Comparison of ENCODE assay signal across 8 cellular contexts in the genomic region with DNA sequence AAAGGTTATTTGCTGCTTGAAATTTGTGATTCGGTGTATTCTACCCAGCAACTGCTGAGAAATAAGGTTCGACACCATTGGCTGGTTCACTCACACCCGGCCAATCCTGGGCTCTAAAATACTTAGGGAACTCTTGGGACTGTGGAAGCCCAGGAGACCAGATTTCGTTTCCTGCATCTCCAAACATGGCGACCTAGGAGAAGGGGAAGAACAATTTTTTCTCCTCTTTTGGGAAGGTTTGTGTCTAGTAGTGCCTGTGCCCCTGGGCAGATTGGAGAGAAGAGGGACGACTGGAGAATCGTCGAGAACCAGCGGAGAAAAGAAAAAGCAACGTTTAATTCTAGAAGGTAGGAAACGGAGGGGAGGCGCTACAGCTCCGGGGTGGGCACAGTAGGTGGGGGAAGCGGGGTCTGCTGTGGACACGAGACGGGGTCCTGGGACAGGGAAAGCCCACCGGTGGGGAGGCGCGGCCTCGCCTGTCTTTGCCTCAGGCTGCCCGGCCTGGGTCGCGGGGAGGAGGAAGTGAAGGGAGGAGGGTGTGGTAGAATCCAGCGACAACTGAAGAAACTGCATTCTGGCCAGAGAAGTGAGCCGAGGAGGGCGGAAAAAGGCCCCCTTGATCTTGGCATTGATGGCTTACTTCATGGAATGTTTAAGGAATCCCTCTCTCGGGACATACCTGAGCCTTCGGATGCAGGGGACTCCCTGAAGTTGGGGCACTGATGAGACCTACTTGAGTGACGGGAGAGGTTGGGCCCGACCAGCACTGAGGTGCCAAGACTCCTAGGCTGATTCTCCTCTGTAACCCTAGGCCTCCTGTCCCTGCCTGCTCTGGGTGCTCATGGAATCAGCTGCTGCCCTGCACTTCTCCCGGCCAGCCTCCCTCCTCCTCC. TPM values are rescaled to one million over a fixed set of nuclear protein-coding genes. Genes with fewer than 3 reads are reported as not detected.
A peak's percentile ranks its signal among the peaks of the same experiment; 100 is the strongest.
DNase-seq lines count a peak whose midpoint lies in the region; ATAC-seq and TF ChIP-seq lines count a peak whose summit lies in the region.

A gene (plus strand): TSS at position 160 of the 893 bp plus-strand sequence. CDS start 682 bp downstream, at position 842.

- peak; percentile 96 to 98 for ATAC-seq in naive thymus-derived CD8-positive, alpha-beta T cell
- ATAC-seq in stimulated activated naive CD8-positive, alpha-beta T cell treated with anti-CD3 and anti-CD28 coated beads, Interleukin-15, amount 100 ng/mL, for 72 hours, result peak; percentile 97

- no peaks in the 10 kb centered on the region for H3K27me3 Mint-ChIP-seq in naive thymus-derived CD8-positive, alpha-beta T cell
- no peaks in the 10 kb centered on the region for H3K27me3 Mint-ChIP-seq in stimulated activated naive CD8-positive, alpha-beta T cell treated with anti-CD3 and anti-CD28 coated beads, Interleukin-15, amount 100 ng/mL, for 72 hours

- peak within 1 kb of the TSS; percentile 96 to 100 (median 99) for H3K4me3 Mint-ChIP-seq in naive thymus-derived CD8-positive, alpha-beta T cell
- peak within 1 kb of the TSS; percentile 95 to 99 for H3K4me3 Mint-ChIP-seq in stimulated activated naive CD8-positive, alpha-beta T cell treated with anti-CD3 and anti-CD28 coated beads, Interleukin-15, amount 100 ng/mL, for 72 hours

- DNase-seq in EL (peak; percentile 92), H4 (ENCODE audit: low spot score) (peak; percentile 88), LHCN-M2 (ENCODE audit: low read depth) (peak; percentile 93), RWPE1 (ENCODE audit: low spot score) (peak; percentile 96), fibroblast of pulmonary artery (ENCODE audit: low read depth) (peak; percentile 96)
- DNase-seq in activated effector memory CD4-positive, alpha-beta T cell treated with Interleukin-2 at 50 U/mL for 16 hours, result peak; percentile 41
- DNase-seq in naive thymus-derived CD8-positive, alpha-beta T cell, result peak; percentile 43 to 82 (median 74)
- DNase-seq in stimulated activated naive CD8-positive, alpha-beta T cell treated with anti-CD3 and anti-CD28 coated beads, Interleukin-15, amount 100 ng/mL, for 72 hours, result peak; percentile 47 to 64

- CTCF ChIA-PET in RWPE1 (lab: Yijun Ruan, JAX), result interaction anchor here (0.7 kb wide), 1 partner anchor 32 kb away, joined by 3 read pairs; no protein-coding TSS in a partner anchor

- TF ChIP-seq CTCF in RWPE1 (conservative IDR thresholded peaks at IDR 0.05; ENCODE audit: low read depth) (no peak), fibroblast of pulmonary artery (IDR thresholded peaks at IDR 0.05; ENCODE audit: low read length, missing control alignments) (no peak)

- H3K4me3 ChIP-seq in fibroblast of pulmonary artery (replicated peaks; ENCODE audit: low read depth, low read length), result peak within 1 kb of the TSS; percentile 99

- H3K27ac Mint-ChIP-seq in naive thymus-derived CD8-positive, alpha-beta T cell, result peak within 1 kb of the TSS; percentile 86 to 99 (median 97)
- peak within 1 kb of the TSS; percentile 98 to 99 for H3K27ac Mint-ChIP-seq in stimulated activated naive CD8-positive, alpha-beta T cell treated with anti-CD3 and anti-CD28 coated beads, Interleukin-15, amount 100 ng/mL, for 72 hours

- H3K4me1 Mint-ChIP-seq in naive thymus-derived CD8-positive, alpha-beta T cell, result peaks cover 40 to 77% (median 70%) of the 10 kb centered on the region in 4 donors
- H3K4me1 Mint-ChIP-seq in stimulated activated naive CD8-positive, alpha-beta T cell treated with anti-CD3 and anti-CD28 coated beads, Interleukin-15, amount 100 ng/mL, for 72 hours, result peaks cover 59% of the 10 kb centered on the region

- H3K9me3 Mint-ChIP-seq in naive thymus-derived CD8-positive, alpha-beta T cell, result no peaks in the 10 kb centered on the region
- no peaks in the 10 kb centered on the region for H3K9me3 Mint-ChIP-seq in stimulated activated naive CD8-positive, alpha-beta T cell treated with anti-CD3 and anti-CD28 coated beads, Interleukin-15, amount 100 ng/mL, for 72 hours

- peak within 1 kb of the TSS; percentile 84 for H3K27ac ChIP-seq in RWPE1

- POLR2A ChIA-PET in RWPE1 (lab: Yijun Ruan, JAX; ENCODE audit: low non-redundant PET), result no interaction called here
- POLR2A ChIA-PET in naive thymus-derived CD8-positive, alpha-beta T cell (lab: Charles Lee), result interaction anchor here (0.6 to 1.0 kb wide), 2 partner anchors 16 to 76 kb away, joined by 3 to 5 read pairs; no protein-coding TSS in a partner anchor

- H3K36me3 Mint-ChIP-seq in naive thymus-derived CD8-positive, alpha-beta T cell, result peaks cover 4 to 52% (median 29%) of the 10 kb centered on the region in 3 donors

RNA-seq across cellular contexts. Expression of the gene that starts here (rescaled TPM):
- 7.4 and 10.4 TPM in 2 replicates for total RNA-seq in H4 (2014; rRNA removed; shearing (Covaris generic))
- total RNA-seq in LHCN-M2 (2014; rRNA removed), result 21.3 and 22.9 TPM in 2 replicates
- 20.0 TPM for polyA plus RNA-seq in LHCN-M2 (2012)
- 10 to 100 TPM; 59.0 to 63.6 TPM for total RNA-seq in naive thymus-derived CD8-positive, alpha-beta T cell
- 10 to 100 TPM in 2 of 3 donors, 1 to 10 TPM in 1; 9.6 to 13.7 (median 11.6) TPM for polyA plus RNA-seq in naive thymus-derived CD8-positive, alpha-beta T cell

Comparison
In these comparisons a context has a peak if more than half of its experiments do, and no peak if none do; other contexts are left out.
1. Peak in every context shown above with its lines: DNase-seq, ATAC-seq, H3K4me3 ChIP-seq and H3K27ac ChIP-seq.
2. DNase-seq: peak in every context shown above with its lines; median percentile 96 in RWPE1; 96 in fibroblast of pulmonary artery; 93 in LHCN-M2; 92 in EL; 88 in H4; 74 in naive thymus-derived CD8-positive, alpha-beta T cell; 56 in stimulated activated naive CD8-positive, alpha-beta T cell treated with anti-CD3 and anti-CD28 coated beads, Interleukin-15, amount 100 ng/mL, for 72 hours; 41 in activated effector memory CD4-positive, alpha-beta T cell treated with Interleukin-2 at 50 U/mL for 16 hours.